1 cellular context compared by ENCODE assay signal in the genomic region with DNA sequence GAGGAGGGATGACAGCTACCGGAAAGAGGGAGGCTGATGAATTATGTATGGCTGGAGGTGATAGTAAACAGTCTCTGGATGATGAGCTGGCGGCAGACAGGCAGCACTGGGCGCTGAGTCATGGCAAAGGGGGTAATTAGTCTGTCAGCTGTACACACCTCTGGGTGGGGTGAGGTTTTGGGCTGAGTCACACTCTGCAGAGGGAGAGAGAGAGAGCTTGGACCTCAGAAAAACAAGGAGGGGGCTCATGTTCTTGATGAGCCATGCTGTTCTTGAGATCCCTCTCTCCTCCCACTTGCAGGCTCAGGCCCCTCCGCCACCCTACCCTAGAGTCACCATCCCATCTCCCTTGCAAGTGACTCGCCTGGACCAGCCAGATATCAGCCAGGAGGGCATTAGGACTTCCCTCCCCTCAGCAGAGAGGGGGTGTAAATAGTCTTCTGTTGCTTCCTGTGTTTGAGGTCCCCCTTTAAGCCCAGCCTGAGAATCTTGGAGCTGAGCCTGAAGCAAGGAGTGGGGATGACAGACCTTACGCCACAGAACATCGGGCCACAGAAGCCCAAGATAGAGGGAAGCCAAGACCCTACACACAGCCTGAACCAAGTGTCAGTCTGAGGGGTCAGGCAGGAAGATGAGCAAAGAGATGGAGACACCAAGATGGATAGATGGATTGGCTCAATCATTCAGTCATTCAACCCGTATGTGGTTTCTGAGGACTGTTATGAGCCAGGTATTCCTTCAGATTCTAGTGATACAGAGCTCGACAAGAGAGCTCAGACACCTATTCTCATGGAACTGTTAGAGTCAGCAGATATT.
A peak's percentile ranks its signal among the peaks of the same experiment; 100 is the strongest.
TF ChIP-seq lines count a peak whose summit lies in the region.

No MANE protein-coding gene starts in this region.

TF ChIP-seq in K562, 482 proteins besides CTCF, POLR2A, EP300 and RAD21 (continued from another document and continues in another):
- TF ChIP-seq, protein P1, sequence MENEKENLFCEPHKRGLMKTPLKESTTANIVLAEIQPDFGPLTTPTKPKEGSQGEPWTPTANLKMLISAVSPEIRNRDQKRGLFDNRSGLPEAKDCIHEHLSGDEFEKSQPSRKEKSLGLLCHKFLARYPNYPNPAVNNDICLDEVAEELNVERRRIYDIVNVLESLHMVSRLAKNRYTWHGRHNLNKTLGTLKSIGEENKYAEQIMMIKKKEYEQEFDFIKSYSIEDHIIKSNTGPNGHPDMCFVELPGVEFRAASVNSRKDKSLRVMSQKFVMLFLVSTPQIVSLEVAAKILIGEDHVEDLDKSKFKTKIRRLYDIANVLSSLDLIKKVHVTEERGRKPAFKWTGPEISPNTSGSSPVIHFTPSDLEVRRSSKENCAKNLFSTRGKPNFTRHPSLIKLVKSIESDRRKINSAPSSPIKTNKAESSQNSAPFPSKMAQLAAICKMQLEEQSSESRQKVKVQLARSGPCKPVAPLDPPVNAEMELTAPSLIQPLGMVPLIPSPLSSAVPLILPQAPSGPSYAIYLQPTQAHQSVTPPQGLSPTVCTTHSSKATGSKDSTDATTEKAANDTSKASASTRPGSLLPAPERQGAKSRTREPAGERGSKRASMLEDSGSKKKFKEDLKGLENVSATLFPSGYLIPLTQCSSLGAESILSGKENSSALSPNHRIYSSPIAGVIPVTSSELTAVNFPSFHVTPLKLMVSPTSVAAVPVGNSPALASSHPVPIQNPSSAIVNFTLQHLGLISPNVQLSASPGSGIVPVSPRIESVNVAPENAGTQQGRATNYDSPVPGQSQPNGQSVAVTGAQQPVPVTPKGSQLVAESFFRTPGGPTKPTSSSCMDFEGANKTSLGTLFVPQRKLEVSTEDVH (IDR thresholded peaks at IDR 0.05; ENCODE audit: low read depth, partially characterized antibody), result peak; percentile 44
- TF ChIP-seq SMARCA4 (IDR thresholded peaks at IDR 0.05) (peak; percentile 96), JUNB (CRISPR knock-in tag; conservative IDR thresholded peaks at IDR 0.05) (peak; percentile 78), ZNF778 (CRISPR knock-in tag; IDR thresholded peaks at IDR 0.05) (no peak), MAFF (IDR thresholded peaks at IDR 0.05; ENCODE audit: low read length) (peak; percentile 98), GATAD2A (IDR thresholded peaks at IDR 0.05) (peak; percentile 87; the same call in 1 of the 2 replicates), CBX3 (IDR thresholded peaks at IDR 0.05; ENCODE audit: borderline replicate concordance in 1 of 2, low read length in 2 of 2) (peak in 1 of 2 experiments; percentile 84; a peak in 1 of 3 replicates), FOSL1 (tag; conservative IDR thresholded peaks at IDR 0.05) (peak; percentile 99), RB1 (IDR thresholded peaks at IDR 0.05; ENCODE audit: low read depth) (peak; percentile 62; the same call in 1 of the 2 replicates), FOXM1 (IDR thresholded peaks at IDR 0.05; ENCODE audit: low read depth) (0 out of 2 replicates have a peak, but pooled peaks have one; percentile 27), FOXM1 (CRISPR knock-in tag; IDR thresholded peaks at IDR 0.05; ENCODE audit: low read depth) (no peak), NFE2 (IDR thresholded peaks at IDR 0.05; ENCODE audit: low read depth) (peak; percentile 99), SPI1 (IDR thresholded peaks at IDR 0.05; ENCODE audit: borderline replicate concordance, low read depth, low read length) (peak; percentile 48), CEBPZ (IDR thresholded peaks at IDR 0.05; ENCODE audit: borderline replicate concordance, low read depth, low read length) (no peak), KLF6 (CRISPR knock-in tag; IDR thresholded peaks at IDR 0.05; ENCODE audit: borderline replicate concordance) (peak; percentile 74; the same call in 1 of the 2 replicates), CHD1 (IDR thresholded peaks at IDR 0.05; ENCODE audit: low read length) (peak; percentile 3), ATF1 (CRISPR knock-in tag; IDR thresholded peaks at IDR 0.05) (no peak), ATF1 (tag; IDR thresholded peaks at IDR 0.05) (peak; percentile 83), HDAC1 (IDR thresholded peaks at IDR 0.05) (peak in 1 of 2 experiments; percentile 94; a peak in 2 of 4 replicates), ZEB2 (IDR thresholded peaks at IDR 0.05) (peak; percentile 99), EP400 (IDR thresholded peaks at IDR 0.05) (peak; percentile 85), ZNF140 (CRISPR knock-in tag; IDR thresholded peaks at IDR 0.05) (no peak), LCOR (CRISPR knock-in tag; IDR thresholded peaks at IDR 0.05) (peak; percentile 79), BRD4 (IDR thresholded peaks at IDR 0.05) (no peak), NFATC3 (IDR thresholded peaks at IDR 0.05) (0 out of 2 replicates have a peak, but pooled peaks have one; percentile 52), MEIS2 (IDR thresholded peaks at IDR 0.05; ENCODE audit: partially characterized antibody) (peak; percentile 99), E2F1 (CRISPR knock-in tag; IDR thresholded peaks at IDR 0.05) (peak; percentile 46; the same call in 1 of the 2 replicates), BACH1 (tag; IDR thresholded peaks at IDR 0.05) (peak; percentile 100), GATAD2B (IDR thresholded peaks at IDR 0.05; ENCODE audit: borderline replicate concordance) (peak; percentile 91; the same call in 1 of the 2 replicates), YY1 (IDR thresholded peaks at IDR 0.05; ENCODE audit: borderline replicate concordance in 1 of 3, control insufficient read depth in 1 of 3, extremely low read depth in 1 of 3, insufficient read depth in 3 of 3, insufficient read length in 1 of 3, insufficient replicate concordance in 2 of 3, low read depth in 1 of 3, low read length in 2 of 3) (peak in 1 of 3 experiments; percentile 27), POU5F1 (IDR thresholded peaks at IDR 0.05; ENCODE audit: borderline replicate concordance, low read depth, low read length, partially characterized antibody) (no peak), ZNF134 (CRISPR knock-in tag; conservative IDR thresholded peaks at IDR 0.05) (no peak), SMARCA5 (IDR thresholded peaks at IDR 0.05) (0 out of 2 replicates have a peak, but pooled peaks have one; percentile 0), EGR1 (conservative IDR thresholded peaks at IDR 0.05) (peak; percentile 75), FOXK1 (CRISPR knock-in tag; IDR thresholded peaks at IDR 0.05; ENCODE audit: borderline replicate concordance) (no peak), CREBBP (IDR thresholded peaks at IDR 0.05; ENCODE audit: low read depth, low read length) (no peak), SMARCC2 (IDR thresholded peaks at IDR 0.05; ENCODE audit: low read depth) (peak; percentile 95), KAT2B (IDR thresholded peaks at IDR 0.05; ENCODE audit: low read depth, low read length) (no peak)
- TF ChIP-seq, protein P2, sequence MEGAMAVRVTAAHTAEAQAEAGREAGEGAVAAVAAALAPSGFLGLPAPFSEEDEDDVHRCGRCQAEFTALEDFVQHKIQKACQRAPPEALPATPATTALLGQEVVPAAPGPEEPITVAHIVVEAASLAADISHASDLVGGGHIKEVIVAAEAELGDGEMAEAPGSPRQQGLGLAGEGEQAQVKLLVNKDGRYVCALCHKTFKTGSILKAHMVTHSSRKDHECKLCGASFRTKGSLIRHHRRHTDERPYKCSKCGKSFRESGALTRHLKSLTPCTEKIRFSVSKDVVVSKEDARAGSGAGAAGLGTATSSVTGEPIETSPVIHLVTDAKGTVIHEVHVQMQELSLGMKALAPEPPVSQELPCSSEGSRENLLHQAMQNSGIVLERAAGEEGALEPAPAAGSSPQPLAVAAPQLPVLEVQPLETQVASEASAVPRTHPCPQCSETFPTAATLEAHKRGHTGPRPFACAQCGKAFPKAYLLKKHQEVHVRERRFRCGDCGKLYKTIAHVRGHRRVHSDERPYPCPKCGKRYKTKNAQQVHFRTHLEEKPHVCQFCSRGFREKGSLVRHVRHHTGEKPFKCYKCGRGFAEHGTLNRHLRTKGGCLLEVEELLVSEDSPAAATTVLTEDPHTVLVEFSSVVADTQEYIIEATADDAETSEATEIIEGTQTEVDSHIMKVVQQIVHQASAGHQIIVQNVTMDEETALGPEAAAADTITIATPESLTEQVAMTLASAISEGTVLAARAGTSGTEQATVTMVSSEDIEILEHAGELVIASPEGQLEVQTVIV (CRISPR knock-in tag; IDR thresholded peaks at IDR 0.05; ENCODE audit: borderline replicate concordance), result no peak
- TF ChIP-seq, protein P3, sequence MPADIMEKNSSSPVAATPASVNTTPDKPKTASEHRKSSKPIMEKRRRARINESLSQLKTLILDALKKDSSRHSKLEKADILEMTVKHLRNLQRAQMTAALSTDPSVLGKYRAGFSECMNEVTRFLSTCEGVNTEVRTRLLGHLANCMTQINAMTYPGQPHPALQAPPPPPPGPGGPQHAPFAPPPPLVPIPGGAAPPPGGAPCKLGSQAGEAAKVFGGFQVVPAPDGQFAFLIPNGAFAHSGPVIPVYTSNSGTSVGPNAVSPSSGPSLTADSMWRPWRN (IDR thresholded peaks at IDR 0.05; ENCODE audit: low read depth), result 0 out of 2 replicates have a peak, but pooled peaks have one; percentile 67
- TF ChIP-seq, protein P4, sequence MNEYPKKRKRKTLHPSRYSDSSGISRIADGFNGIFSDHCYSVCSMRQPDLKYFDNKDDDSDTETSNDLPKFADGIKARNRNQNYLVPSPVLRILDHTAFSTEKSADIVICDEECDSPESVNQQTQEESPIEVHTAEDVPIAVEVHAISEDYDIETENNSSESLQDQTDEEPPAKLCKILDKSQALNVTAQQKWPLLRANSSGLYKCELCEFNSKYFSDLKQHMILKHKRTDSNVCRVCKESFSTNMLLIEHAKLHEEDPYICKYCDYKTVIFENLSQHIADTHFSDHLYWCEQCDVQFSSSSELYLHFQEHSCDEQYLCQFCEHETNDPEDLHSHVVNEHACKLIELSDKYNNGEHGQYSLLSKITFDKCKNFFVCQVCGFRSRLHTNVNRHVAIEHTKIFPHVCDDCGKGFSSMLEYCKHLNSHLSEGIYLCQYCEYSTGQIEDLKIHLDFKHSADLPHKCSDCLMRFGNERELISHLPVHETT (CRISPR knock-in tag; conservative IDR thresholded peaks at IDR 0.05 in 1 of 2, IDR thresholded peaks at IDR 0.05 in 1 of 2), result peak in 1 of 2 experiments; percentile 46; a peak in 1 of 4 replicates
- TF ChIP-seq, protein P5, sequence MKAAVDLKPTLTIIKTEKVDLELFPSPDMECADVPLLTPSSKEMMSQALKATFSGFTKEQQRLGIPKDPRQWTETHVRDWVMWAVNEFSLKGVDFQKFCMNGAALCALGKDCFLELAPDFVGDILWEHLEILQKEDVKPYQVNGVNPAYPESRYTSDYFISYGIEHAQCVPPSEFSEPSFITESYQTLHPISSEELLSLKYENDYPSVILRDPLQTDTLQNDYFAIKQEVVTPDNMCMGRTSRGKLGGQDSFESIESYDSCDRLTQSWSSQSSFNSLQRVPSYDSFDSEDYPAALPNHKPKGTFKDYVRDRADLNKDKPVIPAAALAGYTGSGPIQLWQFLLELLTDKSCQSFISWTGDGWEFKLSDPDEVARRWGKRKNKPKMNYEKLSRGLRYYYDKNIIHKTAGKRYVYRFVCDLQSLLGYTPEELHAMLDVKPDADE (conservative IDR thresholded peaks at IDR 0.05; ENCODE audit: control insufficient read depth, low read depth, low read length), result peak; percentile 66; the same call in 1 of the 2 replicates
- TF ChIP-seq, protein P6, sequence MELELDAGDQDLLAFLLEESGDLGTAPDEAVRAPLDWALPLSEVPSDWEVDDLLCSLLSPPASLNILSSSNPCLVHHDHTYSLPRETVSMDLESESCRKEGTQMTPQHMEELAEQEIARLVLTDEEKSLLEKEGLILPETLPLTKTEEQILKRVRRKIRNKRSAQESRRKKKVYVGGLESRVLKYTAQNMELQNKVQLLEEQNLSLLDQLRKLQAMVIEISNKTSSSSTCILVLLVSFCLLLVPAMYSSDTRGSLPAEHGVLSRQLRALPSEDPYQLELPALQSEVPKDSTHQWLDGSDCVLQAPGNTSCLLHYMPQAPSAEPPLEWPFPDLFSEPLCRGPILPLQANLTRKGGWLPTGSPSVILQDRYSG (tag; conservative IDR thresholded peaks at IDR 0.05; ENCODE audit: low read depth), result 0 out of 2 replicates have a peak, but pooled peaks have one; percentile 28
